21 cellular contexts compared by ENCODE assay signal in genomic region chr4:2266821-2267220, GRCh38. TPM values are rescaled to one million over a fixed set of nuclear protein-coding genes. Genes with fewer than 3 reads are reported as not detected.
DNase-seq lines count a peak whose midpoint lies in the region; ATAC-seq and TF ChIP-seq lines count a peak whose summit lies in the region.
"Had no signal": no experiment of that assay in that cellular context is flagged by ENCODE, and none has a peak within 500 bp of the region (broad histone marks: within the 10 kb centered on the region; RNA-seq: fewer than 3 reads in every experiment).

No MANE protein-coding gene starts in this region.

- H3K18ac ChIP-seq in IMR-90 (ENCODE audit: low read depth, low read length), result no peak overlapping the region

- TF ChIP-seq RAD21 in IMR-90 (IDR thresholded peaks at IDR 0.05; ENCODE audit: low read length), result no peak

- H2AK9ac ChIP-seq in IMR-90 (replicated peaks; ENCODE audit: low read depth, low read length, poor library complexity), result no peak overlapping the region

- POLR2A ChIA-PET in IMR-90 (lab: Charles Lee; ENCODE audit: unreplicated experiment), result no interaction called here
- POLR2A ChIA-PET in CD4-positive, alpha-beta memory T cell (lab: Charles Lee; ENCODE audit: partially characterized antibody), result interaction anchor here (1.0 to 1.7 kb wide), 2 partner anchors 25 to 149 kb away, joined by 3 to 7 read pairs; partner anchors contain the start of genes HAUS3 and POLN

- H3K36me3 Mint-ChIP-seq in CD4-positive, alpha-beta memory T cell, result peaks cover 3 to 6% of the 10 kb centered on the region in 2 donors
- H3K36me3 Mint-ChIP-seq: CD8-positive, alpha-beta T cell had no signal

- H2AK5ac ChIP-seq in IMR-90 (ENCODE audit: low read depth, low read length), result no peak overlapping the region; the same call in 1 of the 2 replicates

- H3K4me3 ChIP-seq in IMR-90 (ENCODE audit: insufficient read depth, low read depth, low read length) (no peak overlapping the region), adipocyte (ENCODE audit: low read length) (peak overlapping the region; percentile 12), psoas muscle (no peak overlapping the region), thyroid gland (replicated peaks in 1 of 3) (no peak overlapping the region)
- H3K4me3 ChIP-seq in CD4-positive, alpha-beta memory T cell (ENCODE audit: low read length in 2 of 2), result no peak overlapping the region
- H3K4me3 ChIP-seq: BLaER1 treated with 17β-estradiol and CSF1 and Interleukin-3, amounts not matched to agents 10 nM and 100 nM; GM12878; GM23338 had no signal

- H3K14ac ChIP-seq in IMR-90 (replicated peaks; ENCODE audit: low read depth, low read length), result no peak overlapping the region

- H3K27me3 Mint-ChIP-seq in CD4-positive, alpha-beta memory T cell, result no peaks in the 10 kb centered on the region

- CTCF ChIA-PET in IMR-90 (lab: Yijun Ruan, JAX), result no interaction called here
- CTCF ChIA-PET in CD4-positive, alpha-beta memory T cell (lab: Charles Lee; ENCODE audit: partially characterized antibody), result no interaction called here

- H3K27ac ChIP-seq in IMR-90 (ENCODE audit: insufficient read depth, low read length), result no peak overlapping the region
- H3K27ac ChIP-seq in psoas muscle, result peak overlapping the region; percentile 50
- H3K27ac ChIP-seq in thyroid gland, result peak overlapping the region in 2 of 3 donors; percentile 22 to 92
- no peak overlapping the region for H3K27ac ChIP-seq in CD4-positive, alpha-beta memory T cell (ENCODE audit: low read depth, low read length)
- H3K27ac ChIP-seq: BLaER1 treated with 17β-estradiol and CSF1 and Interleukin-3, amounts not matched to agents 10 nM and 100 nM had no signal

- H3K27ac Mint-ChIP-seq in CD4-positive, alpha-beta memory T cell, result no peak overlapping the region
- H3K27ac Mint-ChIP-seq: CD8-positive, alpha-beta T cell; GM23338 had no signal

- no peak overlapping the region for H3K56ac ChIP-seq in IMR-90 (ENCODE audit: extremely low read depth, insufficient read depth, low read length)

- H4K5ac ChIP-seq in IMR-90 (ENCODE audit: low read depth, low read length), result no peak overlapping the region

- peak overlapping the region; percentile 56 for H2AFZ ChIP-seq in IMR-90 (replicated peaks; ENCODE audit: low read length, poor library complexity)
- H2AFZ ChIP-seq: GM23338 had no signal

- H3K9ac ChIP-seq in IMR-90 (ENCODE audit: low read depth, low read length), result no peak overlapping the region
- H3K9ac ChIP-seq in adipocyte (ENCODE audit: low read length), result peak overlapping the region; percentile 41
- H3K9ac ChIP-seq: BLaER1 treated with 17β-estradiol and CSF1 and Interleukin-3, amounts not matched to agents 10 nM and 100 nM; SK-N-SH had no signal

- H3K9me1 ChIP-seq in IMR-90 (ENCODE audit: insufficient read depth, low read length), result no peaks in the 10 kb centered on the region

- no peak overlapping the region for H2BK5ac ChIP-seq in IMR-90 (ENCODE audit: low read depth, low read length, poor library complexity, severe bottlenecking)

- peaks cover 0 to 3% of the 10 kb centered on the region in 2 experiments; a peak in 1 of 4 replicates for H3K79me1 ChIP-seq in IMR-90 (ENCODE audit: low read depth in 1 of 2, low read length in 2 of 2)

- no peaks in the 10 kb centered on the region for H4K20me1 ChIP-seq in IMR-90 (ENCODE audit: insufficient read depth, low read length)
- H4K20me1 ChIP-seq: BLaER1 treated with 17β-estradiol and CSF1 and Interleukin-3, amounts not matched to agents 10 nM and 100 nM had no signal

- no peak overlapping the region for H3K4me3 Mint-ChIP-seq in CD4-positive, alpha-beta memory T cell
- H3K4me3 Mint-ChIP-seq: CD8-positive, alpha-beta T cell; GM23338 had no signal

- H3K27me3 ChIP-seq in IMR-90 (ENCODE audit: control insufficient read depth, insufficient read depth, low read length) (no peaks in the 10 kb centered on the region; the same call in 1 of the 2 replicates), adipocyte (replicated peaks; ENCODE audit: control insufficient read depth, insufficient read depth, low read length) (no peaks in the 10 kb centered on the region), psoas muscle (ENCODE audit: insufficient read depth in 3 of 3, low read length in 2 of 3) (no peaks in the 10 kb centered on the region), thyroid gland (no peaks in the 10 kb centered on the region)
- H3K27me3 ChIP-seq in CD4-positive, alpha-beta memory T cell (ENCODE audit: insufficient read depth, low read length), result no peaks in the 10 kb centered on the region
- H3K27me3 ChIP-seq: BLaER1 treated with 17β-estradiol and CSF1 and Interleukin-3, amounts not matched to agents 10 nM and 100 nM had no signal

- no peak for TF ChIP-seq POLR2A in IMR-90 (IDR thresholded peaks at IDR 0.05; ENCODE audit: low read depth, low read length)
- TF ChIP-seq POLR2A in thyroid gland (IDR thresholded peaks at IDR 0.05), result no peak

- peaks cover 3% of the 10 kb centered on the region; the same call in 1 of the 2 replicates for H3K4me1 ChIP-seq in IMR-90 (ENCODE audit: control insufficient read depth, insufficient read depth, low read length)
- peaks cover 16% of the 10 kb centered on the region for H3K4me1 ChIP-seq in adipocyte (ENCODE audit: control insufficient read depth, insufficient read depth, low read length)
- peaks cover 59% of the 10 kb centered on the region for H3K4me1 ChIP-seq in psoas muscle
- H3K4me1 ChIP-seq in thyroid gland, result peaks cover 24 to 29% of the 10 kb centered on the region in 2 donors
- H3K4me1 ChIP-seq in CD4-positive, alpha-beta memory T cell (ENCODE audit: insufficient read depth, low read length), result peaks cover 14% of the 10 kb centered on the region

- BruUV-seq in IMR-90 (replicated peaks; lab: Mats Ljungman, UMichigan), result no TSS peak

- dilution Hi-C loops in IMR-90 (cut with HindIII; ENCODE audit: low sequenced_read_pairs, unreplicated experiment), result no loop called here

- H3K4me2 ChIP-seq in IMR-90 (ENCODE audit: low read depth, low read length), result no peak overlapping the region
- H3K4me2 ChIP-seq: BLaER1 treated with 17β-estradiol and CSF1 and Interleukin-3, amounts not matched to agents 10 nM and 100 nM; GM23338 had no signal

- ATAC-seq in IMR-90 (ENCODE audit: low read depth) (no peak), psoas muscle (no peak)
- ATAC-seq: CD8-positive, alpha-beta T cell; GM12878; GM23338; HCT116 had no signal

- no peaks in the 10 kb centered on the region for H3K9me3 Mint-ChIP-seq in CD4-positive, alpha-beta memory T cell
- H3K9me3 Mint-ChIP-seq: CD8-positive, alpha-beta T cell; GM23338 had no signal

- H3K4ac ChIP-seq in IMR-90 (ENCODE audit: low read depth, low read length), result no peak overlapping the region

- peaks cover 0 to 11% (median 3%) of the 10 kb centered on the region in 4 donors for H3K4me1 Mint-ChIP-seq in CD4-positive, alpha-beta memory T cell

- H3K23ac ChIP-seq in IMR-90 (ENCODE audit: low read depth, low read length), result no peak overlapping the region

- no peak overlapping the region for H2BK20ac ChIP-seq in IMR-90 (ENCODE audit: low read depth, low read length)

- 100% methylated on average over 1 of the region's 5 CpGs; no CpG with 5 or more reads in 1 of the 2 experiments for WGBS in IMR-90 (ENCODE audit: extremely low coverage in 2 of 2, insufficient read length in 1 of 2), 2 experiments
- WGBS in psoas muscle, 3 donors, result 64 to 81% (median 76%) methylated on average over 5 of the region's 5 CpGs
- WGBS in thyroid gland, 2 donors, result 82 to 93% methylated on average over 3 to 5 of the region's 5 CpGs

- H4K91ac ChIP-seq in IMR-90 (ENCODE audit: insufficient read depth, low read depth, low read length), result no peak overlapping the region

- H3K36me3 ChIP-seq in IMR-90 (ENCODE audit: control insufficient read depth, insufficient read depth, low read length) (no peaks in the 10 kb centered on the region), adipocyte (ENCODE audit: control insufficient read depth, insufficient read depth, low read length, severe bottlenecking) (no peaks in the 10 kb centered on the region), psoas muscle (ENCODE audit: insufficient read depth in 1 of 2, low read depth in 1 of 2) (no peaks in the 10 kb centered on the region), thyroid gland (no peaks in the 10 kb centered on the region)
- no peaks in the 10 kb centered on the region for H3K36me3 ChIP-seq in CD4-positive, alpha-beta memory T cell (ENCODE audit: insufficient read depth, low read length)
- H3K36me3 ChIP-seq: BLaER1 treated with 17β-estradiol and CSF1 and Interleukin-3, amounts not matched to agents 10 nM and 100 nM had no signal

- H3K9me3 ChIP-seq in IMR-90 (ENCODE audit: control insufficient read depth, insufficient read depth, low read length) (no peaks in the 10 kb centered on the region), adipocyte (ENCODE audit: control insufficient read depth, low read length) (no peaks in the 10 kb centered on the region), psoas muscle (no peaks in the 10 kb centered on the region), thyroid gland (no peaks in the 10 kb centered on the region)
- no peaks in the 10 kb centered on the region for H3K9me3 ChIP-seq in CD4-positive, alpha-beta memory T cell (ENCODE audit: control insufficient read depth in 1 of 2, low read length in 2 of 2)
- H3K9me3 ChIP-seq: BLaER1 treated with 17β-estradiol and CSF1 and Interleukin-3, amounts not matched to agents 10 nM and 100 nM; SK-N-SH had no signal

- TF ChIP-seq CTCF in IMR-90 (conservative IDR thresholded peaks at IDR 0.05; ENCODE audit: low read depth, low read length), result no peak
- TF ChIP-seq CTCF in psoas muscle (IDR thresholded peaks at IDR 0.05), result no peak
- no peak for TF ChIP-seq CTCF in thyroid gland (IDR thresholded peaks at IDR 0.05)

- intact Hi-C loops in IMR-90 (cut with micrococcal nuclease) (loop anchor here (10.0 kb wide), 1 partner anchor 148 kb away; the partner anchor contains the start of genes CFAP99 and ZFYVE28), psoas muscle (cut with DNase I) (loop anchor here in 1 of 2 donors (5.0 kb wide), 1 partner anchor 135 kb away; no protein-coding TSS in a partner anchor), thyroid gland (cut with DNase I) (no loop called here)
- intact Hi-C loops in CD4-positive, alpha-beta memory T cell (cut with micrococcal nuclease), result no loop called here

- H2BK15ac ChIP-seq in IMR-90 (ENCODE audit: low read depth, low read length), result no peak overlapping the region

- in situ Hi-C loops in IMR-90 (cut with MboI; ENCODE audit: low sequenced_read_pairs), result no loop called here

- DNase-seq in IMR-90 (no peak), adipocyte (ENCODE audit: low read depth) (no peak), psoas muscle (peak in 1 of 2 donors; percentile 6), thyroid gland (no peak), NCI-H146 (lab: John Stamatoyannopoulos, UW) (no peak), NCI-H226 (no peak)
- DNase-seq in CD4-positive, alpha-beta memory T cell, result no peak
- DNase-seq: ACHN; CD8-positive, alpha-beta T cell; DND-41; Kasumi-1; NCI-H1417; NCI-H187; NCI-H510A; NCI-H748 treated with DMSO at 0.1 percent for 48 hours; SIG-M5 had no signal

- no peak overlapping the region for H4K8ac ChIP-seq in IMR-90 (ENCODE audit: low read depth in 2 of 2, low read length in 2 of 2)

- no peak overlapping the region for H2BK120ac ChIP-seq in IMR-90 (ENCODE audit: low read depth, low read length)

RNA-seq across cellular contexts. Expression of gene MXD4, which starts 4.9 kb away (rescaled TPM):
- 22.8 and 25.6 TPM in 2 replicates for total RNA-seq in IMR-90 (2012; rRNA removed)
- 54.4 and 63.6 TPM in 2 replicates for polyA plus RNA-seq in IMR-90 (2012; rRNA removed)
- 57.4 and 87.5 TPM in 2 replicates for polyA plus RNA-seq in IMR-90 (2012; cell fraction: cytosol; rRNA removed)
- 81.6 and 159 TPM in 2 replicates for polyA plus RNA-seq in IMR-90 (2012; cell fraction: nucleus; rRNA removed; ENCODE audit: low replicate concordance)
- 10 to 100 TPM; 18.8 to 36.7 (median 35.3) TPM for total RNA-seq in psoas muscle
- polyA plus RNA-seq in psoas muscle, result 10 to 100 TPM; 15.4 to 29.9 (median 23.3) TPM
- 100 to 1,000 TPM in 1 of 4 donors, 10 to 100 TPM in 3; 48.1 to 102 (median 61.9) TPM for total RNA-seq in thyroid gland
- 10 to 100 TPM; 66.5 to 67.5 TPM for total RNA-seq in CD4-positive, alpha-beta memory T cell
- polyA plus RNA-seq in CD4-positive, alpha-beta memory T cell, result 10 to 100 TPM; 31.9 to 48.9 TPM

RNA-seq across cellular contexts. Expression of gene HAUS3, which starts 24.9 kb away (rescaled TPM):
- total RNA-seq in IMR-90 (2012; rRNA removed), result 4.3 and 6.9 TPM in 2 replicates
- polyA plus RNA-seq in IMR-90 (2012; rRNA removed), result 3.6 and 4.8 TPM in 2 replicates
- 3.0 and 5.8 TPM in 2 replicates for polyA plus RNA-seq in IMR-90 (2012; cell fraction: cytosol; rRNA removed)
- polyA plus RNA-seq in IMR-90 (2012; cell fraction: nucleus; rRNA removed; ENCODE audit: low replicate concordance), result 9.9 and 13.2 TPM in 2 replicates
- total RNA-seq in psoas muscle, result 1 to 10 TPM; 4.2 to 7.4 (median 5.1) TPM
- polyA plus RNA-seq in psoas muscle, result 10 to 100 TPM in 1 of 3 donors, 1 to 10 TPM in 2; 5.3 to 16.1 (median 5.8) TPM
- total RNA-seq in thyroid gland, result 10 to 100 TPM; 13.0 to 30.0 (median 17.0) TPM
- 10 to 100 TPM; 35.9 to 39.2 TPM for total RNA-seq in CD4-positive, alpha-beta memory T cell
- polyA plus RNA-seq in CD4-positive, alpha-beta memory T cell, result 10 to 100 TPM; 24.8 to 43.9 TPM

RNA-seq across cellular contexts. Expression of gene POLN, which starts 24.9 kb away (rescaled TPM):
- total RNA-seq in IMR-90 (2012; rRNA removed) (0.72 and 1.1 TPM in 2 replicates), psoas muscle (1 to 10 TPM in 3 of 4 donors, under 1 TPM in 1; 0.84 to 3.0 (median 1.8) TPM), thyroid gland (1 to 10 TPM; 1.5 to 5.4 (median 3.0) TPM)
- polyA plus RNA-seq in IMR-90 (2012; rRNA removed) (0.63 and 0.82 TPM in 2 replicates), psoas muscle (under 1 TPM; 0.44 to 0.95 (median 0.80) TPM)
- 0.03 and 0.63 TPM in 2 replicates for polyA plus RNA-seq in IMR-90 (2012; cell fraction: cytosol; rRNA removed)
- 3.3 and 5.4 TPM in 2 replicates for polyA plus RNA-seq in IMR-90 (2012; cell fraction: nucleus; rRNA removed; ENCODE audit: low replicate concordance)
- total RNA-seq in CD4-positive, alpha-beta memory T cell, result 1 to 10 TPM; 3.8 to 4.4 TPM
- polyA plus RNA-seq in CD4-positive, alpha-beta memory T cell, result 1 to 10 TPM in 1 of 2 donors, under 1 TPM in 1; 0.24 to 1.8 TPM

Comparison
In these comparisons a context has a peak if more than half of its experiments do, and no peak if none do; other contexts are left out.
1. H3K27ac ChIP-seq: peak in psoas muscle (single experiment) and thyroid gland (2 of 3); none in IMR-90 (single experiment) and CD4-positive, alpha-beta memory T cell (single experiment).